In genomic region chr10:130022071-130022470, GRCh38 we compare ENCODE assay signal across 17 cellular contexts. TPM values are rescaled to one million over a fixed set of nuclear protein-coding genes. Genes with fewer than 3 reads are reported as not detected.
DNase-seq lines count a peak whose midpoint lies in the region; ATAC-seq and TF ChIP-seq lines count a peak whose summit lies in the region.
"Had no signal": no experiment of that assay in that cellular context is flagged by ENCODE, and none has a peak within 500 bp of the region (broad histone marks: within the 10 kb centered on the region; RNA-seq: fewer than 3 reads in every experiment).

No MANE protein-coding gene starts in this region.

- WGBS in esophagus muscularis mucosa: 68% methylated on average over 6 of the region's 6 CpGs

- TF ChIP-seq CTCF in esophagus muscularis mucosa (IDR thresholded peaks at IDR 0.05) (no peak), left ventricle myocardium inferior (IDR thresholded peaks at IDR 0.05; ENCODE audit: borderline replicate concordance) (no peak)

- no peak for TF ChIP-seq EP300 in esophagus muscularis mucosa (IDR thresholded peaks at IDR 0.05)

- H3K4me1 ChIP-seq in SJCRH30 (peaks cover 28% of the 10 kb centered on the region), esophagus muscularis mucosa (no peaks in the 10 kb centered on the region), left ventricle myocardium inferior (no peaks in the 10 kb centered on the region)

- DNase-seq in NCI-H524 treated with DMSO at 0.1 percent for 48 hours (lab: John Stamatoyannopoulos, UW): peak; percentile 0
- DNase-seq in NCI-H524 (lab: John Stamatoyannopoulos, UW): no peak
- peak; percentile 66 to 70 for DNase-seq in SJCRH30
- peak; percentile 14 for DNase-seq in left lobe of liver (ENCODE audit: low spot score)
- DNase-seq in globus pallidus (ENCODE audit: low spot score): no peak
- DNase-seq in esophagus muscularis mucosa (ENCODE audit: extremely low spot score): no peak
- DNase-seq in left cardiac atrium: no peak
- DNase-seq in left ventricle myocardium inferior: no peak
- DNase-seq: DMS153, MM.1S, NCI-H1105 treated with DMSO at 0.1 percent for 48 hours, NCI-H1930, NCI-H526, SHP77 had no signal

- H3K36me3 ChIP-seq in SJCRH30 (no peaks in the 10 kb centered on the region), esophagus muscularis mucosa (no peaks in the 10 kb centered on the region), left ventricle myocardium inferior (no peaks in the 10 kb centered on the region)

- H3K27ac ChIP-seq in SJCRH30: peak overlapping the region; percentile 93
- H3K27ac ChIP-seq in esophagus muscularis mucosa (replicated peaks in 1 of 4): no peak overlapping the region
- no peak overlapping the region for H3K27ac ChIP-seq in left ventricle myocardium inferior (replicated peaks)
- H3K27ac ChIP-seq: 22Rv1, C4-2B had no signal

- H3K27me3 ChIP-seq in SJCRH30 (no peaks in the 10 kb centered on the region), esophagus muscularis mucosa (peaks cover 0 to 12% (median 0%) of the 10 kb centered on the region in 4 donors), left ventricle myocardium inferior (ENCODE audit: low read depth) (peaks cover 46% of the 10 kb centered on the region)

- peak overlapping the region; percentile 32 for H3K4me3 ChIP-seq in SJCRH30
- no peak overlapping the region for H3K4me3 ChIP-seq in esophagus muscularis mucosa
- H3K4me3 ChIP-seq in left ventricle myocardium inferior: no peak overlapping the region

- ATAC-seq in left lobe of liver (no peak), left cardiac atrium (no peak)

- no peak for TF ChIP-seq POLR2A in esophagus muscularis mucosa (IDR thresholded peaks at IDR 0.05; ENCODE audit: low read depth)

- intact Hi-C loops in esophagus muscularis mucosa (cut with DNase I): no loop called here
- intact Hi-C loops in left cardiac atrium (cut with DNase I): no loop called here
- intact Hi-C loops in left ventricle myocardium inferior (cut with micrococcal nuclease): no loop called here

- H3K9me3 ChIP-seq in SJCRH30 (replicated peaks): no peaks in the 10 kb centered on the region
- no peaks in the 10 kb centered on the region for H3K9me3 ChIP-seq in esophagus muscularis mucosa
- H3K9me3 ChIP-seq in left ventricle myocardium inferior (replicated peaks): no peaks in the 10 kb centered on the region

RNA-seq across cellular contexts. Expression of gene EBF3, which starts 58.0 kb away (rescaled TPM):
- total RNA-seq in SJCRH30 (2014; rRNA removed; shearing (Covaris generic)): 13.1 and 13.2 TPM in 2 replicates
- total RNA-seq in left lobe of liver (not detected), esophagus muscularis mucosa (1 to 10 TPM; 2.9 to 7.3 (median 5.2) TPM), left cardiac atrium (10 to 100 TPM in 1 of 2 donors, 1 to 10 TPM in 1; 6.0 to 10.1 TPM), left ventricle myocardium inferior (6.2 TPM)
- total RNA-seq: PC-3 had no signal

Comparison
In these comparisons a context has a peak if more than half of its experiments do, and no peak if none do; other contexts are left out.
1. DNase-seq: peak in NCI-H524 treated with DMSO at 0.1 percent for 48 hours (single experiment), SJCRH30 (2 of 2) and left lobe of liver (single experiment); none in NCI-H524 (0 of 2), globus pallidus (single experiment), esophagus muscularis mucosa (single experiment), left cardiac atrium (single experiment) and left ventricle myocardium inferior (single experiment).